8 cellular contexts compared by ENCODE assay signal in genomic region chr4:68349361-68350360, GRCh38. TPM values are rescaled to one million over a fixed set of nuclear protein-coding genes. Genes with fewer than 3 reads are reported as not detected.
DNase-seq lines count a peak whose midpoint lies in the region; ATAC-seq and TF ChIP-seq lines count a peak whose summit lies in the region.

TSS of gene YTHDC1 (minus strand) at chr4:68350090. CDS start at chr4:68349753, 337 bp downstream.

- H3K27ac ChIP-seq in KMS-11 = peak within 1 kb of the TSS; percentile 93
- peak within 1 kb of the TSS; percentile 91 to 98 (median 96) for H3K27ac ChIP-seq in Peyer's patch
- peak within 1 kb of the TSS; percentile 88 for H3K27ac ChIP-seq in muscle layer of colon (ENCODE audit: low read depth, low read length)

- peaks cover 14% of the 10 kb centered on the region for H3K4me1 ChIP-seq in KMS-11 (ENCODE audit: low read depth, poor library complexity, severe bottlenecking)
- peaks cover 0 to 39% (median 6%) of the 10 kb centered on the region in 4 donors for H3K4me1 ChIP-seq in Peyer's patch
- peaks cover 24% of the 10 kb centered on the region for H3K4me1 ChIP-seq in muscle layer of colon (ENCODE audit: insufficient read depth, low read length)

- ATAC-seq in GM21737 (IDR thresholded peaks at IDR 0.05; ENCODE audit: unreplicated experiment) (peak; percentile 99), esophagus mucosa (peak; percentile 98)

- H3K79me2 ChIP-seq in KMS-11 (ENCODE audit: insufficient read depth, low read depth) = peaks cover 51% of the 10 kb centered on the region

- no peak for TF ChIP-seq CTCF in KMS-11 (conservative IDR thresholded peaks at IDR 0.05; ENCODE audit: low read depth, low read length)
- peak in 1 of 6 experiments; percentile 7 for TF ChIP-seq CTCF in Peyer's patch (IDR thresholded peaks at IDR 0.05)

- H3K9me3 ChIP-seq in Peyer's patch (no peaks in the 10 kb centered on the region), muscle layer of colon (ENCODE audit: low read length) (no peaks in the 10 kb centered on the region)

- peak within 1 kb of the TSS; percentile 53 for H2AFZ ChIP-seq in KMS-11 (ENCODE audit: low read depth)

- H3K9ac ChIP-seq in KMS-11 (peak within 1 kb of the TSS; percentile 97), muscle layer of colon (ENCODE audit: low read length) (peak within 1 kb of the TSS; percentile 81)

- H3K36me3 ChIP-seq in KMS-11 (ENCODE audit: insufficient read depth) (no peaks in the 10 kb centered on the region), Peyer's patch (no peaks in the 10 kb centered on the region), muscle layer of colon (ENCODE audit: insufficient read depth, low read length) (no peaks in the 10 kb centered on the region)

- H4K20me1 ChIP-seq in KMS-11 (ENCODE audit: insufficient read depth) = peaks cover 13% of the 10 kb centered on the region; the same call in 1 of the 2 replicates

- peak; percentile 87 for DNase-seq in DMS79 (lab: John Stamatoyannopoulos, UW)
- DNase-seq in Peyer's patch = peak; percentile 97 to 99 (median 98)
- peak; percentile 95 for DNase-seq in activated T-cell treated with anti-CD3 and anti-CD28 coated beads, Interleukin-2, amount 50 U/mL, for 48 hours
- peak; percentile 92 for DNase-seq in stimulated activated CD8-positive, alpha-beta memory T cell treated with anti-CD3 and anti-CD28 coated beads, Interleukin-7, amount 100 ng/mL, for 24 hours (ENCODE audit: low read depth)

- H3K4me3 ChIP-seq in KMS-11 (IDR thresholded peaks at IDR 0.05; ENCODE audit: insufficient read depth, low read depth, low read length) (peak within 1 kb of the TSS; percentile 92), Peyer's patch (peak within 1 kb of the TSS; percentile 68 to 91 (median 77)), muscle layer of colon (ENCODE audit: low read depth in 1 of 2, low read length in 2 of 2) (peak within 1 kb of the TSS; percentile 88 to 89)

- peak within 1 kb of the TSS; percentile 76 for H3K4me2 ChIP-seq in KMS-11

- TF ChIP-seq POLR2A in Peyer's patch (IDR thresholded peaks at IDR 0.05) = peak; percentile 85 to 95

- H3K27me3 ChIP-seq in KMS-11 (ENCODE audit: insufficient read depth, low read depth) (no peaks in the 10 kb centered on the region), Peyer's patch (no peaks in the 10 kb centered on the region), muscle layer of colon (ENCODE audit: control insufficient read depth in 1 of 2, insufficient read depth in 2 of 2, low read length in 2 of 2) (no peaks in the 10 kb centered on the region)

RNA-seq across cellular contexts. Expression of gene YTHDC1, which starts in this region (rescaled TPM):
- total RNA-seq in Peyer's patch (100 to 1,000 TPM in 1 of 4 donors, 10 to 100 TPM in 3; 65.0 to 137 (median 83.3) TPM), esophagus mucosa (52.6 TPM)

Comparison
In these comparisons a context has a peak if more than half of its experiments do, and no peak if none do; other contexts are left out.
1. Peak in every context shown above with its lines: DNase-seq, ATAC-seq, H3K4me3 ChIP-seq and H3K27ac ChIP-seq.